ENCODE assay signal across 2 cellular contexts in the genomic region with DNA sequence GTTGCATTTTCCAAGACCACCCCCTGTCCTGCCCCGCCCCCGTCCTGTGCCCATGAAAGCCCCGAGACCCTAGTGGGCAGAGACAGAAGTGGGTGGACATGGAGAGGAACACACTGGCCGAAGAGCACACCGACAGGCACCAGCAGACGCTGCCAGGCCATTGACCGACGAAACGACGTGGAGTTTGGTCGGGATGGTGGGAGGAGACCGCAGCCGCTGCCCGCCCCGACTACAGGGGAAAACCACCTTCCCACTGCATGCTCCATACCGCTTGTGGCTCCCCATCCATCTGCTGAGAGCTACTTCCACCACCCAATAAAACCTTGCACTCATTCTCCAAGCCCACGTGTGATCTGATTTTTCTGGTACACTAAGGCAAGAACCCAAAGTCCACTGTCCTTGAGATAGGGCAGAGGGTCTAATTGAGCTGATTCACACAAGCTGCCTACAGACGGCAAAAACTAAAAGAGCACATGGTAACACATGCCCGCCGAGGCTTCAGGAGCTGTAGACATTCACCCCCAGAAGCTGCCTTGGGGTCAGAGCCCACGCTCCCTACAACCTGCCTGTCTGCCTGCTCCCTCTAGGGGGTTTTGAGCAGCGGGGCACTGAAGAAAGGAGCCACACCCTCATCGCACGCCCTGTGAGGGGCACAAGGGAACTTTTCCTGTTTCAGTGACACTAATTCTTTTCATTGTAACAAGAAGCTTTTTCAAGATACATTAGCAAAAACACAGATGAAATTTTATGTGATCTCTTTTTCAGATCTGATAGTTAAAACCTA.
TF ChIP-seq lines count a peak whose summit lies in the region.

No MANE protein-coding gene starts in this region.

TF ChIP-seq in HepG2, 621 proteins besides CTCF, POLR2A, EP300 and RAD21:
- no peak for TF ChIP-seq ZNF329 (CRISPR knock-in tag; IDR thresholded peaks at IDR 0.05; ENCODE audit: low read depth)
- TF ChIP-seq ZNF770 (CRISPR knock-in tag; IDR thresholded peaks at IDR 0.05): no peak
- no peak for TF ChIP-seq MATR3 (CRISPR knock-in tag; IDR thresholded peaks at IDR 0.05)
- TF ChIP-seq HHEX (CRISPR knock-in tag; IDR thresholded peaks at IDR 0.05): no peak
- TF ChIP-seq BRD4 (CRISPR knock-in tag; IDR thresholded peaks at IDR 0.05): no peak
- TF ChIP-seq, protein P1, sequence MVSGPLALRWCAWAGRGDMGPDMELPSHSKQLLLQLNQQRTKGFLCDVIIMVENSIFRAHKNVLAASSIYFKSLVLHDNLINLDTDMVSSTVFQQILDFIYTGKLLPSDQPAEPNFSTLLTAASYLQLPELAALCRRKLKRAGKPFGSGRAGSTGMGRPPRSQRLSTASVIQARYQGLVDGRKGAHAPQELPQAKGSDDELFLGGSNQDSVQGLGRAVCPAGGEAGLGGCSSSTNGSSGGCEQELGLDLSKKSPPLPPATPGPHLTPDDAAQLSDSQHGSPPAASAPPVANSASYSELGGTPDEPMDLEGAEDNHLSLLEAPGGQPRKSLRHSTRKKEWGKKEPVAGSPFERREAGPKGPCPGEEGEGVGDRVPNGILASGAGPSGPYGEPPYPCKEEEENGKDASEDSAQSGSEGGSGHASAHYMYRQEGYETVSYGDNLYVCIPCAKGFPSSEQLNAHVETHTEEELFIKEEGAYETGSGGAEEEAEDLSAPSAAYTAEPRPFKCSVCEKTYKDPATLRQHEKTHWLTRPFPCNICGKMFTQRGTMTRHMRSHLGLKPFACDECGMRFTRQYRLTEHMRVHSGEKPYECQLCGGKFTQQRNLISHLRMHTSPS (CRISPR knock-in tag; IDR thresholded peaks at IDR 0.05; ENCODE audit: low read depth): no peak
- no peak for TF ChIP-seq CEBPG (CRISPR knock-in tag; IDR thresholded peaks at IDR 0.05)
- TF ChIP-seq ZNF558 (CRISPR knock-in tag; IDR thresholded peaks at IDR 0.05; ENCODE audit: borderline replicate concordance): no peak
- TF ChIP-seq RARA (CRISPR knock-in tag; IDR thresholded peaks at IDR 0.05): no peak

TF ChIP-seq in K562, 482 proteins besides CTCF, POLR2A, EP300 and RAD21:
- TF ChIP-seq ZBTB17 (CRISPR knock-in tag; IDR thresholded peaks at IDR 0.05) (no peak), STAG1 (CRISPR knock-in tag; IDR thresholded peaks at IDR 0.05; ENCODE audit: borderline replicate concordance) (no peak), SMC3 (conservative IDR thresholded peaks at IDR 0.05; ENCODE audit: insufficient read depth, low read depth, low read length) (0 out of 2 replicates have a peak, but pooled peaks have one; percentile 13)
- TF ChIP-seq, protein P2, sequence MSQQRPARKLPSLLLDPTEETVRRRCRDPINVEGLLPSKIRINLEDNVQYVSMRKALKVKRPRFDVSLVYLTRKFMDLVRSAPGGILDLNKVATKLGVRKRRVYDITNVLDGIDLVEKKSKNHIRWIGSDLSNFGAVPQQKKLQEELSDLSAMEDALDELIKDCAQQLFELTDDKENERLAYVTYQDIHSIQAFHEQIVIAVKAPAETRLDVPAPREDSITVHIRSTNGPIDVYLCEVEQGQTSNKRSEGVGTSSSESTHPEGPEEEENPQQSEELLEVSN (IDR thresholded peaks at IDR 0.05; ENCODE audit: borderline replicate concordance in 1 of 2, extremely low read depth in 1 of 2, insufficient read depth in 1 of 2, insufficient read length in 1 of 2, low read depth in 1 of 2, low read length in 1 of 2, poor library complexity in 1 of 2, severe bottlenecking in 1 of 2): peak in 1 of 2 experiments; percentile 16
- TF ChIP-seq, protein P3, sequence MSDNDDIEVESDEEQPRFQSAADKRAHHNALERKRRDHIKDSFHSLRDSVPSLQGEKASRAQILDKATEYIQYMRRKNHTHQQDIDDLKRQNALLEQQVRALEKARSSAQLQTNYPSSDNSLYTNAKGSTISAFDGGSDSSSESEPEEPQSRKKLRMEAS (CRISPR knock-in tag; IDR thresholded peaks at IDR 0.05): peak; percentile 17; the same call in 1 of the 2 replicates
TF ChIP-seq in K562: peak in this region for 3.
